Comparison of ENCODE assay signal across 8 cellular contexts in genomic region chr10:70672165-70672992, GRCh38. TPM values are rescaled to one million over a fixed set of nuclear protein-coding genes. Genes with fewer than 3 reads are reported as not detected.
DNase-seq lines count a peak whose midpoint lies in the region; TF ChIP-seq lines count a peak whose summit lies in the region.

A gene with protein sequence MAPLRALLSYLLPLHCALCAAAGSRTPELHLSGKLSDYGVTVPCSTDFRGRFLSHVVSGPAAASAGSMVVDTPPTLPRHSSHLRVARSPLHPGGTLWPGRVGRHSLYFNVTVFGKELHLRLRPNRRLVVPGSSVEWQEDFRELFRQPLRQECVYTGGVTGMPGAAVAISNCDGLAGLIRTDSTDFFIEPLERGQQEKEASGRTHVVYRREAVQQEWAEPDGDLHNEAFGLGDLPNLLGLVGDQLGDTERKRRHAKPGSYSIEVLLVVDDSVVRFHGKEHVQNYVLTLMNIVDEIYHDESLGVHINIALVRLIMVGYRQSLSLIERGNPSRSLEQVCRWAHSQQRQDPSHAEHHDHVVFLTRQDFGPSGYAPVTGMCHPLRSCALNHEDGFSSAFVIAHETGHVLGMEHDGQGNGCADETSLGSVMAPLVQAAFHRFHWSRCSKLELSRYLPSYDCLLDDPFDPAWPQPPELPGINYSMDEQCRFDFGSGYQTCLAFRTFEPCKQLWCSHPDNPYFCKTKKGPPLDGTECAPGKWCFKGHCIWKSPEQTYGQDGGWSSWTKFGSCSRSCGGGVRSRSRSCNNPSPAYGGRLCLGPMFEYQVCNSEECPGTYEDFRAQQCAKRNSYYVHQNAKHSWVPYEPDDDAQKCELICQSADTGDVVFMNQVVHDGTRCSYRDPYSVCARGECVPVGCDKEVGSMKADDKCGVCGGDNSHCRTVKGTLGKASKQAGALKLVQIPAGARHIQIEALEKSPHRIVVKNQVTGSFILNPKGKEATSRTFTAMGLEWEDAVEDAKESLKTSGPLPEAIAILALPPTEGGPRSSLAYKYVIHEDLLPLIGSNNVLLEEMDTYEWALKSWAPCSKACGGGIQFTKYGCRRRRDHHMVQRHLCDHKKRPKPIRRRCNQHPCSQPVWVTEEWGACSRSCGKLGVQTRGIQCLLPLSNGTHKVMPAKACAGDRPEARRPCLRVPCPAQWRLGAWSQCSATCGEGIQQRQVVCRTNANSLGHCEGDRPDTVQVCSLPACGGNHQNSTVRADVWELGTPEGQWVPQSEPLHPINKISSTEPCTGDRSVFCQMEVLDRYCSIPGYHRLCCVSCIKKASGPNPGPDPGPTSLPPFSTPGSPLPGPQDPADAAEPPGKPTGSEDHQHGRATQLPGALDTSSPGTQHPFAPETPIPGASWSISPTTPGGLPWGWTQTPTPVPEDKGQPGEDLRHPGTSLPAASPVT (plus strand): TSS chr10:70672506. CDS start chr10:70672803, 297 bp downstream.

- H3K27me3 Mint-ChIP-seq in activated naive CD4-positive, alpha-beta T cell treated with anti-CD3 and anti-CD28 coated beads, Interleukin-2, amount 50 U/mL, for 24 hours = peaks cover 30% of the 10 kb centered on the region

- H3K9ac ChIP-seq in duodenal mucosa (ENCODE audit: low read depth in 1 of 2, low read length in 2 of 2) = no peak within 1 kb of the TSS

- WGBS in lower leg skin, 2 donors = 0 to 3% methylated on average over 25 to 32 of the region's 99 CpGs

- no peak within 1 kb of the TSS for H3K27ac ChIP-seq in duodenal mucosa (ENCODE audit: low read depth, low read length)

- no peak for TF ChIP-seq CTCF in lower leg skin (IDR thresholded peaks at IDR 0.05)

- H3K9me3 Mint-ChIP-seq in activated naive CD4-positive, alpha-beta T cell treated with anti-CD3 and anti-CD28 coated beads, Interleukin-2, amount 50 U/mL, for 24 hours = no peaks in the 10 kb centered on the region

- H3K4me3 ChIP-seq in duodenal mucosa (ENCODE audit: low read depth in 1 of 2, low read length in 2 of 2) = peak within 1 kb of the TSS; percentile 48 to 61
- H3K4me3 ChIP-seq in lower leg skin (ENCODE audit: low read depth, poor library complexity, severe bottlenecking) = peak within 1 kb of the TSS; percentile 24

- H3K27me3 ChIP-seq in duodenal mucosa (ENCODE audit: control insufficient read depth in 1 of 2, insufficient read depth in 2 of 2, low read length in 2 of 2) = peaks cover 25 to 27% of the 10 kb centered on the region in 2 donors

- no peaks in the 10 kb centered on the region for H3K36me3 Mint-ChIP-seq in activated naive CD4-positive, alpha-beta T cell treated with anti-CD3 and anti-CD28 coated beads, Interleukin-2, amount 50 U/mL, for 24 hours

- H3K36me3 ChIP-seq in duodenal mucosa (ENCODE audit: control insufficient read depth in 1 of 2, insufficient read depth in 2 of 2, low read length in 2 of 2) = no peaks in the 10 kb centered on the region

- H3K27ac Mint-ChIP-seq in activated naive CD4-positive, alpha-beta T cell treated with anti-CD3 and anti-CD28 coated beads, Interleukin-2, amount 50 U/mL, for 24 hours = peak within 1 kb of the TSS; percentile 0

- H3K4me1 Mint-ChIP-seq in activated naive CD4-positive, alpha-beta T cell treated with anti-CD3 and anti-CD28 coated beads, Interleukin-2, amount 50 U/mL, for 24 hours = peaks cover 10% of the 10 kb centered on the region

- H3K9me3 ChIP-seq in duodenal mucosa (ENCODE audit: control insufficient read depth in 1 of 2, low read length in 2 of 2) = no peaks in the 10 kb centered on the region

- intact Hi-C loops in lower leg skin (cut with DNase I; ENCODE audit: low total_unique reads) = no loop called here

- TF ChIP-seq POLR2A in lower leg skin (IDR thresholded peaks at IDR 0.05) = no peak

- DNase-seq in activated naive CD4-positive, alpha-beta T cell treated with anti-CD3 and anti-CD28 coated beads, Interleukin-2, amount 50 U/mL, for 16 hours = no peak
- DNase-seq in SW480 (ENCODE audit: low spot score) (peak; percentile 79), lower leg skin (ENCODE audit: low spot score in 2 of 2) (no peak), superior temporal gyrus (ENCODE audit: extremely low spot score) (peak; percentile 70), mucosa of gallbladder (ENCODE audit: low spot score) (no peak)
- DNase-seq in central memory CD4-positive, alpha-beta T cell = no peak

- H3K4me1 ChIP-seq in duodenal mucosa (ENCODE audit: control insufficient read depth in 1 of 2, insufficient read depth in 2 of 2, low read length in 2 of 2) = no peaks in the 10 kb centered on the region

- H3K4me3 Mint-ChIP-seq in activated naive CD4-positive, alpha-beta T cell treated with anti-CD3 and anti-CD28 coated beads, Interleukin-2, amount 50 U/mL, for 24 hours = peak within 1 kb of the TSS; percentile 66

RNA-seq across cellular contexts. Expression of the gene that starts here (rescaled TPM):
- 1 to 10 TPM in 1 of 4 donors, under 1 TPM in 2, not detected in 1; 0.22 to 1.0 (median 0.34) TPM for total RNA-seq in lower leg skin
- 4.3 TPM for total RNA-seq in mucosa of gallbladder

Comparison
In these comparisons a context has a peak if more than half of its experiments do, and no peak if none do; other contexts are left out.
1. DNase-seq: peak in SW480 (single experiment) and superior temporal gyrus (single experiment); none in activated naive CD4-positive, alpha-beta T cell treated with anti-CD3 and anti-CD28 coated beads, Interleukin-2, amount 50 U/mL, for 16 hours (single experiment), lower leg skin (0 of 2), central memory CD4-positive, alpha-beta T cell (single experiment) and mucosa of gallbladder (single experiment).